8 cellular contexts compared by ENCODE assay signal in genomic region chrX:84046403-84046984, GRCh38.
A peak's percentile ranks its signal among the peaks of the same experiment; 100 is the strongest.
DNase-seq lines count a peak whose midpoint lies in the region; ATAC-seq, FAIRE-seq and TF ChIP-seq lines count a peak whose summit lies in the region.

No MANE protein-coding gene starts in this region.

- H3F3A ChIP-seq in OCI-LY1 (ENCODE audit: insufficient read depth, low read length) = no peaks in the 10 kb centered on the region

- no peaks in the 10 kb centered on the region for H3K9me1 ChIP-seq in endothelial cell of umbilical vein (replicated peaks; ENCODE audit: control insufficient read depth, extremely low read depth, insufficient read depth, low read length)

- H3K79me2 ChIP-seq in OCI-LY1 (ENCODE audit: insufficient read depth, low read length) = no peaks in the 10 kb centered on the region
- no peaks in the 10 kb centered on the region for H3K79me2 ChIP-seq in endothelial cell of umbilical vein (ENCODE audit: control insufficient read depth, insufficient read depth, low read length)

- H3K4me1 ChIP-seq in OCI-LY1 (ENCODE audit: insufficient read depth, low read length, severe bottlenecking) (no peaks in the 10 kb centered on the region), endothelial cell of umbilical vein (ENCODE audit: control insufficient read depth, extremely low read depth, insufficient read depth, low read length) (no peaks in the 10 kb centered on the region), pancreas (no peaks in the 10 kb centered on the region)

- dilution Hi-C loops in endothelial cell of umbilical vein (cut with MboI; ENCODE audit: extremely low pct_ligation_motif_present, low sequenced_read_pairs) = no loop called here

- 29 to 31% methylated on average over 7 of the region's 7 CpGs for WGBS in pancreas, 2 donors

- POLR2A ChIA-PET in endothelial cell of umbilical vein (lab: Charles Lee) = no interaction called here

- ATAC-seq in GM21360 (IDR thresholded peaks at IDR 0.05; ENCODE audit: unreplicated experiment) (peak; percentile 98), HG03558 (IDR thresholded peaks at IDR 0.05; ENCODE audit: extremely low read depth, unreplicated experiment) (peak; percentile 96), pancreas (peak in 3 of 4 donors; percentile 69 to 85 (median 73))

- peak; percentile 56 for FAIRE-seq in endothelial cell of umbilical vein (lab: Jason Lieb, UNC)
- no peak for FAIRE-seq in pancreas (lab: Jason Lieb, UNC)

- H3K27ac ChIP-seq in OCI-LY1 (ENCODE audit: low read depth, low read length, poor library complexity, severe bottlenecking) (no peak overlapping the region), endothelial cell of umbilical vein (ENCODE audit: insufficient read depth, low read depth, low read length) (no peak overlapping the region), pancreas (no peak overlapping the region)

- no peak for TF ChIP-seq POLR2A in endothelial cell of umbilical vein (IDR thresholded peaks at IDR 0.05; ENCODE audit: low read depth, low read length)

- H3K9me2 ChIP-seq in OCI-LY1 (ENCODE audit: low read depth, low read length) = no peaks in the 10 kb centered on the region

- H3K27me3 ChIP-seq in OCI-LY1 (ENCODE audit: insufficient read depth, low read length) = no peaks in the 10 kb centered on the region
- H3K27me3 ChIP-seq in endothelial cell of umbilical vein (ENCODE audit: control insufficient read depth in 2 of 2, insufficient read depth in 2 of 2, low read length in 2 of 2) = no peaks in the 10 kb centered on the region
- peaks cover 0 to 13% (median 5%) of the 10 kb centered on the region in 4 donors for H3K27me3 ChIP-seq in pancreas

- CTCF ChIA-PET in endothelial cell of umbilical vein (lab: Charles Lee) = interaction anchor here (0.7 to 4.2 kb wide), 13 partner anchors 11 to 1010 kb away, joined by 3 to 51 read pairs (median 4); partner anchors contain the start of genes APOOL and HDX

- H3K9me3 ChIP-seq in OCI-LY1 (ENCODE audit: low read length) = no peaks in the 10 kb centered on the region
- H3K9me3 ChIP-seq in endothelial cell of umbilical vein (replicated peaks; ENCODE audit: control insufficient read depth, insufficient read depth, low read length) = no peaks in the 10 kb centered on the region
- no peaks in the 10 kb centered on the region for H3K9me3 ChIP-seq in pancreas

- H3K4me2 ChIP-seq in OCI-LY1 (ENCODE audit: low read length) = no peak overlapping the region
- H3K4me2 ChIP-seq in endothelial cell of umbilical vein (ENCODE audit: insufficient read depth, low read length) = no peak overlapping the region

- H3K36me3 ChIP-seq in OCI-LY1 (ENCODE audit: insufficient read depth, low read length) = no peaks in the 10 kb centered on the region
- H3K36me3 ChIP-seq in endothelial cell of umbilical vein (ENCODE audit: control insufficient read depth in 2 of 2, extremely low read depth in 1 of 2, insufficient read depth in 2 of 2, low read length in 2 of 2) = no peaks in the 10 kb centered on the region
- no peaks in the 10 kb centered on the region for H3K36me3 ChIP-seq in pancreas

- peak; percentile 2 for DNase-seq in activated CD4-positive, alpha-beta T cell treated with anti-CD3 and anti-CD28 coated beads for 48 hours
- DNase-seq in activated CD4-positive, alpha-beta T cell treated with anti-CD3 and anti-CD28 coated beads, Interleukin-2, amount 50 U/mL, for 1 hour = no peak
- DNase-seq in endothelial cell of umbilical vein (ENCODE audit: low read depth, low spot score) = peak; percentile 9
- peak in 1 of 6 donors; percentile 19 for DNase-seq in pancreas
- DNase-seq in activated gamma-delta T cell (lab: John Stamatoyannopoulos, UW) = no peak

- peak; percentile 53 for TF ChIP-seq CTCF in OCI-LY1 (IDR thresholded peaks at IDR 0.05; ENCODE audit: low read length)
- TF ChIP-seq CTCF in endothelial cell of umbilical vein (IDR thresholded peaks at IDR 0.05; ENCODE audit: extremely low read depth in 1 of 2, insufficient read depth in 1 of 2, low read depth in 1 of 2, low read length in 2 of 2) = peak; percentile 43 to 50
- peak; percentile 54 to 70 (median 66) for TF ChIP-seq CTCF in pancreas (IDR thresholded peaks at IDR 0.05)

- no peak overlapping the region for H2AFZ ChIP-seq in OCI-LY1 (ENCODE audit: low read length)
- H2AFZ ChIP-seq in endothelial cell of umbilical vein (ENCODE audit: low read depth, low read length) = no peak overlapping the region

- H4K20me1 ChIP-seq in OCI-LY1 (ENCODE audit: insufficient read depth, low read length) (no peaks in the 10 kb centered on the region), endothelial cell of umbilical vein (replicated peaks; ENCODE audit: control insufficient read depth, extremely low read depth, insufficient read depth, low read length) (no peaks in the 10 kb centered on the region)

- H3K9ac ChIP-seq in OCI-LY1 (ENCODE audit: low read length) (no peak overlapping the region), endothelial cell of umbilical vein (replicated peaks; ENCODE audit: extremely low read depth, insufficient read depth, low read length) (no peak overlapping the region)

- no TSS peak for BruUV-seq in endothelial cell of umbilical vein (replicated peaks; lab: Mats Ljungman, UMichigan)

- H3K4me3 ChIP-seq in OCI-LY1 (ENCODE audit: low read depth, low read length, poor library complexity, severe bottlenecking) (no peak overlapping the region), endothelial cell of umbilical vein (replicated peaks in 1 of 3; ENCODE audit: insufficient read depth in 1 of 3, low read depth in 1 of 3, low read length in 3 of 3) (no peak overlapping the region), pancreas (no peak overlapping the region)

- intact Hi-C loops in endothelial cell of umbilical vein (cut with micrococcal nuclease) = loop anchor here (5.0 kb wide), 1 partner anchor 1006 kb away; no protein-coding TSS in a partner anchor
- intact Hi-C loops in pancreas (cut with DNase I) = loop anchor here in 1 of 3 donors (10.0 kb wide), 1 partner anchor 138 kb away; the partner anchor contains the start of gene RPS6KA6

TF ChIP-seq in endothelial cell of umbilical vein, 7 proteins besides CTCF, POLR2A, EP300 and RAD21:
- no peak for TF ChIP-seq FOS (IDR thresholded peaks at IDR 0.05; ENCODE audit: borderline replicate concordance, insufficient read depth, low read length)
TF ChIP-seq in endothelial cell of umbilical vein: peak in this region for 0.

Comparison
In these comparisons a context has a peak if more than half of its experiments do, and no peak if none do; other contexts are left out.
1. DNase-seq: peak in activated CD4-positive, alpha-beta T cell treated with anti-CD3 and anti-CD28 coated beads for 48 hours (single experiment) and endothelial cell of umbilical vein (single experiment); none in activated CD4-positive, alpha-beta T cell treated with anti-CD3 and anti-CD28 coated beads, Interleukin-2, amount 50 U/mL, for 1 hour (single experiment) and activated gamma-delta T cell (single experiment).
2. Peak in every context shown above with its lines, with median percentiles within 50 percentile points of each other: ATAC-seq and CTCF ChIP-seq.